Comparison of ENCODE assay signal across 9 cellular contexts in genomic region chr1:39106949-39107740, GRCh38.
DNase-seq lines count a peak whose midpoint lies in the region; ATAC-seq and TF ChIP-seq lines count a peak whose summit lies in the region.
"Had no signal": no experiment of that assay in that cellular context is flagged by ENCODE, and none has a peak within 500 bp of the region (broad histone marks: within the 10 kb centered on the region; RNA-seq: fewer than 3 reads in every experiment).

No MANE protein-coding gene starts in this region.

- in situ Hi-C loops in mammary epithelial cell (cut with MboI; ENCODE audit: low sequenced_read_pairs in 2 of 2): loop anchor here in 1 of 2 donors (10.0 kb wide), 1 partner anchor 158 kb away; no protein-coding TSS in a partner anchor

- no peak for ATAC-seq in left lung
- ATAC-seq in HG03378 (IDR thresholded peaks at IDR 0.05; ENCODE audit: unreplicated experiment): no peak

- peaks cover 80% of the 10 kb centered on the region for H3K79me2 ChIP-seq in mammary epithelial cell (ENCODE audit: insufficient read depth, low read length)

- no peaks in the 10 kb centered on the region for H3K36me3 ChIP-seq in mammary epithelial cell (ENCODE audit: insufficient read depth, low read length)
- no peaks in the 10 kb centered on the region for H3K36me3 ChIP-seq in left lung
- no peaks in the 10 kb centered on the region for H3K36me3 ChIP-seq in tibial artery

- intact Hi-C loops in mammary epithelial cell (cut with micrococcal nuclease): loop anchor here (1.0 to 2.0 kb wide), 2 partner anchors 22 to 52 kb away; no protein-coding TSS in a partner anchor
- intact Hi-C loops in left lung (cut with DNase I): loop anchor here (10.0 kb wide), 1 partner anchor 78 kb away; no protein-coding TSS in a partner anchor
- intact Hi-C loops in tibial artery (cut with DNase I; ENCODE audit: low total_unique reads): loop anchor here (5.0 kb wide), 2 partner anchors 85 to 300 kb away; no protein-coding TSS in a partner anchor

- DNase-seq in DMS 273 (lab: John Stamatoyannopoulos, UW; ENCODE audit: unreplicated experiment) (peak; percentile 97), DMS 273 treated with DMSO at 0.1 percent for 48 hours (lab: John Stamatoyannopoulos, UW) (no peak), mammary epithelial cell (no peak), left lung (no peak), tibial artery (no peak), SKM-1 (lab: John Stamatoyannopoulos, UW; ENCODE audit: unreplicated experiment) (no peak), erythroblast (lab: John Stamatoyannopoulos, UW) (no peak)
- DNase-seq: amniotic stem cell had no signal

- no peak for TF ChIP-seq POLR2A in erythroblast (IDR thresholded peaks at IDR 0.05; ENCODE audit: low read length)

- dilution Hi-C loops in mammary epithelial cell (cut with HindIII; ENCODE audit: low sequenced_read_pairs): no loop called here

- H3K27ac ChIP-seq in mammary epithelial cell (ENCODE audit: insufficient read depth, low read depth, low read length): peak overlapping the region; percentile 76
- H3K27ac ChIP-seq in left lung: peak overlapping the region; percentile 90 to 95
- peak overlapping the region; percentile 87 to 92 for H3K27ac ChIP-seq in tibial artery

- CTCF ChIA-PET in mammary epithelial cell (lab: Charles Lee; ENCODE audit: low non-redundant PET): interaction anchor here (0.5 to 0.6 kb wide), 2 partner anchors 86 to 152 kb away, joined by 3 to 7 read pairs; no protein-coding TSS in a partner anchor

- TF ChIP-seq CTCF in mammary epithelial cell (conservative IDR thresholded peaks at IDR 0.05 in 1 of 2, IDR thresholded peaks at IDR 0.05 in 1 of 2; ENCODE audit: extremely low read depth in 1 of 2, insufficient read depth in 1 of 2, low read depth in 1 of 2, low read length in 2 of 2) (no peak), left lung (IDR thresholded peaks at IDR 0.05) (no peak), tibial artery (IDR thresholded peaks at IDR 0.05) (no peak)

- no peaks in the 10 kb centered on the region for H3K9me3 ChIP-seq in mammary epithelial cell (replicated peaks; ENCODE audit: insufficient read depth, low read length)
- no peaks in the 10 kb centered on the region for H3K9me3 ChIP-seq in left lung
- no peaks in the 10 kb centered on the region for H3K9me3 ChIP-seq in tibial artery

- peak overlapping the region; percentile 91 for H3K4me2 ChIP-seq in mammary epithelial cell (ENCODE audit: insufficient read depth, low read depth, low read length)

- H3K4me3 ChIP-seq in mammary epithelial cell (replicated peaks in 1 of 3; ENCODE audit: insufficient read depth in 1 of 3, low read depth in 2 of 3, low read length in 3 of 3) (peak overlapping the region; percentile 50 to 76 (median 63)), left lung (peak overlapping the region; percentile 71 to 87), tibial artery (peak overlapping the region; percentile 61 to 72)

- H2AFZ ChIP-seq in mammary epithelial cell (ENCODE audit: low read depth, low read length): no peak overlapping the region

- H4K20me1 ChIP-seq in mammary epithelial cell (ENCODE audit: insufficient read depth, low read length): no peaks in the 10 kb centered on the region

- H3K4me1 ChIP-seq in mammary epithelial cell (ENCODE audit: insufficient read depth, low read length): peaks cover 59% of the 10 kb centered on the region
- H3K4me1 ChIP-seq in left lung: peaks cover 43 to 77% of the 10 kb centered on the region in 2 donors
- H3K4me1 ChIP-seq in tibial artery: peaks cover 0 to 79% (median 63%) of the 10 kb centered on the region in 4 donors

- no TSS peak for BruUV-seq in mammary epithelial cell (replicated peaks; lab: Mats Ljungman, UMichigan)

- 0% methylated on average over 10 of the region's 11 CpGs for WGBS in mammary epithelial cell (ENCODE audit: low coverage, missing lambda C conversion rate)

- H3K9ac ChIP-seq in mammary epithelial cell (ENCODE audit: insufficient read depth, low read length): peak overlapping the region; percentile 92

- H3K27me3 ChIP-seq in mammary epithelial cell (ENCODE audit: insufficient read depth, low read length) (no peaks in the 10 kb centered on the region), left lung (peaks cover 0 to 26% of the 10 kb centered on the region in 2 donors), tibial artery (no peaks in the 10 kb centered on the region)
